Comparison of ENCODE assay signal across 27 cellular contexts in the genomic region with DNA sequence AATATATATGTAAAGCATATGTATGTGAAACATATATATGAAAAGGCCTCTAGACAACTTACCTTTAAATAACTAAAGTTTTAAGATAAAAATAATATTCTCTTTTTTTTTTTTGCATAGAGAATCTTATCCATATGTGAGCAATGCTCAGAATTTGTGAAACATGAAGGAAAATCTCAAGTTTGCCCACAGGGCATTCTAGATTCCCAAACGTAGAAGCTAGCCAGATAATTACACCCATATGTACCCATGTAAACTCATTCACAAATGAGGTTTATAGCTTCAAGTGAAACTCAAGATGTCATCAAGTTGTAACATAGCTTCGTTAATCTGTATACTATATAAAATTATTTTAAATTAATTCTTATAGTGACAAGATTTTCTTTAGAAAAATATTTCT.
DNase-seq lines count a peak whose midpoint lies in the region; ATAC-seq and TF ChIP-seq lines count a peak whose summit lies in the region.
"Had no signal": no experiment of that assay in that cellular context is flagged by ENCODE, and none has a peak within 500 bp of the region (broad histone marks: within the 10 kb centered on the region; RNA-seq: fewer than 3 reads in every experiment).

No MANE protein-coding gene starts in this region.

- H3K27me3 ChIP-seq in adipocyte (replicated peaks; ENCODE audit: control insufficient read depth, insufficient read depth, low read length) (no peaks in the 10 kb centered on the region), heart left ventricle (no peaks in the 10 kb centered on the region), ovary (no peaks in the 10 kb centered on the region)
- H3K27me3 ChIP-seq: SJCRH30 had no signal

- H3K4me3 ChIP-seq in AG09309 (ENCODE audit: control insufficient read depth, low read depth, low read length) (no peak overlapping the region), adipocyte (ENCODE audit: low read length) (no peak overlapping the region), heart left ventricle (no peak overlapping the region), ovary (no peak overlapping the region)
- H3K4me3 ChIP-seq: SJCRH30 had no signal

- TF ChIP-seq POLR2A in heart left ventricle (IDR thresholded peaks at IDR 0.05) (no peak), ovary (IDR thresholded peaks at IDR 0.05) (no peak)

- H3K36me3 Mint-ChIP-seq in activated naive CD4-positive, alpha-beta T cell treated with anti-CD3 and anti-CD28 coated beads, Interleukin-2, amount 50 U/mL, for 72 hours = peaks cover 0 to under 1% of the 10 kb centered on the region in 2 donors
- H3K36me3 Mint-ChIP-seq: CD8-positive, alpha-beta T cell had no signal

- no peak overlapping the region for H3K27ac Mint-ChIP-seq in activated naive CD4-positive, alpha-beta T cell treated with anti-CD3 and anti-CD28 coated beads, Interleukin-2, amount 50 U/mL, for 72 hours
- H3K27ac Mint-ChIP-seq: CD8-positive, alpha-beta T cell had no signal

- DNase-seq in AG09309 (ENCODE audit: low read depth) (peak; percentile 23), ELR (ENCODE audit: low read depth) (peak; percentile 3), adipocyte (ENCODE audit: low read depth) (peak; percentile 92), fibroblast of peridontal ligament (ENCODE audit: extremely low read depth) (peak; percentile 83), NCI-H2227 (lab: John Stamatoyannopoulos, UW; ENCODE audit: unreplicated experiment) (no peak), heart left ventricle (no peak), ovary (no peak)
- no peak for DNase-seq in activated naive CD4-positive, alpha-beta T cell treated with anti-CD3 and anti-CD28 coated beads, Interleukin-2, amount 50 U/mL, for 72 hours (ENCODE audit: low spot score in 2 of 2)
- DNase-seq: 8988T; ACHN; Caco-2; CD8-positive, alpha-beta T cell; H7; KBM-7; MV-4-11; NCI-H1105 treated with DMSO at 0.1 percent for 48 hours; NCI-H146; NCI-H1930; NCI-H2107; NCI-H446; NCI-H524 treated with DMSO at 0.1 percent for 48 hours; NCI-H774; NK-92 treated with Interleukin-12 subunit alpha and Interleukin-12 subunit beta, amount 100 ng/mL, for 24 hours; PC-3; SJCRH30 had no signal

- TF ChIP-seq EP300 in ovary (IDR thresholded peaks at IDR 0.05) = no peak

- no peak for TF ChIP-seq CTCF in AG09309 (IDR thresholded peaks at IDR 0.05; ENCODE audit: control insufficient read depth, insufficient read depth, low read depth, low read length, missing control alignments)
- no peak for TF ChIP-seq CTCF in heart left ventricle (IDR thresholded peaks at IDR 0.05)
- no peak for TF ChIP-seq CTCF in ovary (IDR thresholded peaks at IDR 0.05)

- WGBS in heart left ventricle, 4 donors = 90 to 94% (median 91%) methylated on average over 2 of the region's 2 CpGs
- WGBS in ovary, 3 donors = 92 to 94% (median 93%) methylated on average over 2 of the region's 2 CpGs

- H3K4me1 ChIP-seq in adipocyte (ENCODE audit: control insufficient read depth, insufficient read depth, low read length) (no peaks in the 10 kb centered on the region), heart left ventricle (no peaks in the 10 kb centered on the region), ovary (ENCODE audit: insufficient read depth) (peaks cover 4% of the 10 kb centered on the region)
- H3K4me1 ChIP-seq: Caco-2, SJCRH30 had no signal

- ATAC-seq in heart left ventricle = no peak
- ATAC-seq in activated naive CD4-positive, alpha-beta T cell treated with anti-CD3 and anti-CD28 coated beads, Interleukin-2, amount 50 U/mL, for 72 hours = no peak
- ATAC-seq: CD8-positive, alpha-beta T cell; PC-3; Right ventricle myocardium inferior had no signal

- no peaks in the 10 kb centered on the region for H3K36me3 ChIP-seq in adipocyte (ENCODE audit: control insufficient read depth, insufficient read depth, low read length, severe bottlenecking)
- no peaks in the 10 kb centered on the region for H3K36me3 ChIP-seq in heart left ventricle
- H3K36me3 ChIP-seq in ovary = no peaks in the 10 kb centered on the region
- H3K36me3 ChIP-seq: SJCRH30 had no signal

- no peak overlapping the region for H3K9ac ChIP-seq in adipocyte (ENCODE audit: low read length)

- no peak overlapping the region for H3K27ac ChIP-seq in heart left ventricle
- H3K27ac ChIP-seq in ovary = no peak overlapping the region
- H3K27ac ChIP-seq: C4-2B, SJCRH30 had no signal

- H3K9me3 Mint-ChIP-seq in activated naive CD4-positive, alpha-beta T cell treated with anti-CD3 and anti-CD28 coated beads, Interleukin-2, amount 50 U/mL, for 72 hours = no peaks in the 10 kb centered on the region
- H3K9me3 Mint-ChIP-seq: CD8-positive, alpha-beta T cell had no signal

- intact Hi-C loops in heart left ventricle (cut with DNase I) (no loop called here), ovary (cut with DNase I) (no loop called here)

- no peaks in the 10 kb centered on the region for H3K9me3 ChIP-seq in adipocyte (ENCODE audit: control insufficient read depth, low read length)
- no peaks in the 10 kb centered on the region for H3K9me3 ChIP-seq in heart left ventricle
- no peaks in the 10 kb centered on the region for H3K9me3 ChIP-seq in ovary
- H3K9me3 ChIP-seq: Caco-2, SJCRH30 had no signal

Comparison
In these comparisons a context has a peak if more than half of its experiments do, and no peak if none do; other contexts are left out.
1. DNase-seq: peak in AG09309 (single experiment), ELR (single experiment), adipocyte (single experiment) and fibroblast of peridontal ligament (single experiment); none in NCI-H2227 (single experiment), heart left ventricle (0 of 5), activated naive CD4-positive, alpha-beta T cell treated with anti-CD3 and anti-CD28 coated beads, Interleukin-2, amount 50 U/mL, for 72 hours (0 of 2) and ovary (0 of 5).